In the genomic region with DNA sequence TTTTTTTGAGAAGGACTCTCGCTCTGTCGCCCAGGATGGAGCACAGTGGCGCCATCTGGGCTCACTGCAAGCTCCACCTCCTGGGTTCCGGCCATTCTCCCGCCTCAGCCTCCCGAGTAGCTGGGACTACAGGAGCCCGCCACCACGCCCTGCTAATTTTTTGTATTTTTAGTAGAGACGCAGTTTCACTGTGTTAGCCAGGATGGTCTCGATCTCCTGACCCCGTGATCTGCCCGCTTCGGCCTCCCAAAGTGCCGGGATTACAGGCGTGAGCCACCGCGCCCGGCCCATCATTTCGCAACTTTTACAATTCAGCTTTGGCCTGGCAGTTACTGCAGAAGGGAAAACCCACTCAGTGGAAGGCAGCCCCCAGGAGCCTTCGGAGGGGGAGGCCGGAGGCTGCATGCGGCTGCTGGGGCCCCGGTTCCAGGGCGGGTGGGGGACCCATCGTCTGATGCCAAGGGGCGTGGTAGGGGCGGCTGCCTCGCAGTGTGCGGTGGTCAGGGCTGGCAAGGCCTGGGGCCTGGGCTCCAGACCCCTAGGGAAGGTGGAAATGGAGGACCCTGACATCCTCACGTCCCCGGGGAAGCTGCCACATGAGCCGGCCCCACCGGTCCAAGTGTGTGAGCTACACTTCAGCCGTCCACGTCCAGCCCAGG, we compare ENCODE assay signal across 8 cellular contexts. TPM values are rescaled to one million over a fixed set of nuclear protein-coding genes. Genes with fewer than 3 reads are reported as not detected.
DNase-seq lines count a peak whose midpoint lies in the region; ATAC-seq and TF ChIP-seq lines count a peak whose summit lies in the region.
"Not testable (repeated sequence)": the region's sequence is repeated elsewhere in the genome, so short reads cannot be mapped to it uniquely, and the experiment has no call there.

No MANE protein-coding gene starts in this region.

- not testable (repeated sequence) for ATAC-seq in Panc1; stimulated activated naive CD8-positive, alpha-beta T cell treated with anti-CD3 and anti-CD28 coated beads, Interleukin-15, amount 100 ng/mL, for 72 hours

- H3K27ac ChIP-seq in HL-60 (replicated peaks): peak overlapping the region; percentile 93
- H3K27ac ChIP-seq in Panc1 (ENCODE audit: low read length): peak overlapping the region; percentile 89
- H3K27ac ChIP-seq in duodenal mucosa (ENCODE audit: low read depth, low read length): peak overlapping the region; percentile 75

- peak overlapping the region in 6 of 7 donors; percentile 46 to 87 (median 80) for H3K27ac Mint-ChIP-seq in CD14-positive monocyte
- H3K27ac Mint-ChIP-seq in activated T-helper 2 cell treated with anti-CD3 and anti-CD28 coated beads, Interferon-gamma antibody, Interleukin-2, Interleukin-4, amounts not matched to agents 10 μg/mL and 5 μg/mL and 100 μg/mL, durations not matched to agents 14 hours and 24 hours and 36 hours: peak overlapping the region; percentile 93
- not testable (repeated sequence) for H3K27ac Mint-ChIP-seq in nephron progenitor cell
- H3K27ac Mint-ChIP-seq in stimulated activated naive CD8-positive, alpha-beta T cell treated with anti-CD3 and anti-CD28 coated beads, Interleukin-15, amount 100 ng/mL, for 72 hours: peak overlapping the region; percentile 93 to 97

- H3K4me3 Mint-ChIP-seq in CD14-positive monocyte (peak overlapping the region; percentile 73 to 87), nephron progenitor cell (peak overlapping the region; percentile 76)
- peak overlapping the region; percentile 85 for H3K4me3 Mint-ChIP-seq in activated T-helper 2 cell treated with anti-CD3 and anti-CD28 coated beads, Interferon-gamma antibody, Interleukin-2, Interleukin-4, amounts not matched to agents 10 μg/mL and 5 μg/mL and 100 μg/mL, durations not matched to agents 14 hours and 24 hours and 36 hours (ENCODE audit: low read depth)
- H3K4me3 Mint-ChIP-seq in stimulated activated naive CD8-positive, alpha-beta T cell treated with anti-CD3 and anti-CD28 coated beads, Interleukin-15, amount 100 ng/mL, for 72 hours: peak overlapping the region; percentile 91 to 98

- H3K4me1 ChIP-seq in Panc1 (ENCODE audit: control insufficient read depth, insufficient read depth, low read length) (peaks cover 21% of the 10 kb centered on the region), duodenal mucosa (ENCODE audit: control insufficient read depth in 1 of 2, insufficient read depth in 2 of 2, low read length in 2 of 2) (peaks cover 15 to 26% of the 10 kb centered on the region in 2 donors)
- not testable (repeated sequence) for H3K4me1 ChIP-seq in iPS-15b (ENCODE audit: control insufficient read depth, insufficient read depth, low read length)

- in situ Hi-C loops in Panc1 (cut with HindIII; ENCODE audit: low pct_unique_long_range_greater_than_20kb, low sequenced_read_pairs): not testable (repeated sequence)

- CTCF ChIA-PET in Panc1 (lab: Charles Lee): interaction anchor here (0.6 kb wide), 1 partner anchor 128 kb away, joined by 3 read pairs; no protein-coding TSS in a partner anchor

- H3K9me3 Mint-ChIP-seq in CD14-positive monocyte; activated T-helper 2 cell treated with anti-CD3 and anti-CD28 coated beads, Interferon-gamma antibody, Interleukin-2, Interleukin-4, amounts not matched to agents 10 μg/mL and 5 μg/mL and 100 μg/mL, durations not matched to agents 14 hours and 24 hours and 36 hours; nephron progenitor cell; stimulated activated naive CD8-positive, alpha-beta T cell treated with anti-CD3 and anti-CD28 coated beads, Interleukin-15, amount 100 ng/mL, for 72 hours: not testable (repeated sequence)

- not testable (repeated sequence) for H3K27me3 Mint-ChIP-seq in CD14-positive monocyte (ENCODE audit: low read depth in 3 of 3); activated T-helper 2 cell treated with anti-CD3 and anti-CD28 coated beads, Interferon-gamma antibody, Interleukin-2, Interleukin-4, amounts not matched to agents 10 μg/mL and 5 μg/mL and 100 μg/mL, durations not matched to agents 14 hours and 24 hours and 36 hours (ENCODE audit: low read depth); nephron progenitor cell (ENCODE audit: low read depth, poor library complexity); stimulated activated naive CD8-positive, alpha-beta T cell treated with anti-CD3 and anti-CD28 coated beads, Interleukin-15, amount 100 ng/mL, for 72 hours

- H3K36me3 Mint-ChIP-seq in CD14-positive monocyte: peaks cover 19 to 28% of the 10 kb centered on the region in 2 donors
- H3K36me3 Mint-ChIP-seq in activated T-helper 2 cell treated with anti-CD3 and anti-CD28 coated beads, Interferon-gamma antibody, Interleukin-2, Interleukin-4, amounts not matched to agents 10 μg/mL and 5 μg/mL and 100 μg/mL, durations not matched to agents 14 hours and 24 hours and 36 hours (ENCODE audit: low read depth): peaks cover 29% of the 10 kb centered on the region
- not testable (repeated sequence) for H3K36me3 Mint-ChIP-seq in nephron progenitor cell (ENCODE audit: low read depth)

- H3K27me3 ChIP-seq in HL-60 (ENCODE audit: insufficient read depth, poor library complexity, severe bottlenecking); Panc1 (ENCODE audit: control insufficient read depth, insufficient read depth, low read length); duodenal mucosa (ENCODE audit: control insufficient read depth in 1 of 2, insufficient read depth in 2 of 2, low read length in 2 of 2); iPS-15b (ENCODE audit: control insufficient read depth, insufficient read depth, low read length): not testable (repeated sequence)

- peak overlapping the region; percentile 63 for H3K4me3 ChIP-seq in HL-60 (replicated peaks; ENCODE audit: insufficient read depth, low read length)
- peak overlapping the region; percentile 64 to 78 for H3K4me3 ChIP-seq in Panc1 (ENCODE audit: low read depth in 2 of 2, low read length in 2 of 2)
- H3K4me3 ChIP-seq in duodenal mucosa (ENCODE audit: low read depth in 1 of 2, low read length in 2 of 2): peak overlapping the region; percentile 80
- H3K4me3 ChIP-seq in iPS-15b (ENCODE audit: low read depth, low read length): peak overlapping the region; percentile 87

- not testable (repeated sequence) for BruUV-seq in Panc1 (replicated peaks; lab: Mats Ljungman, UMichigan)

- DNase-seq in CD14-positive monocyte (ENCODE audit: low spot score); Panc1 (ENCODE audit: low read depth, low spot score); nephron progenitor cell; stimulated activated naive CD8-positive, alpha-beta T cell treated with anti-CD3 and anti-CD28 coated beads, Interleukin-15, amount 100 ng/mL, for 72 hours: not testable (repeated sequence)
- DNase-seq in HL-60 (ENCODE audit: low read depth in 1 of 2, low spot score in 1 of 2): peak in 1 of 2 experiments; percentile 38
- peak; percentile 16 for DNase-seq in activated T-helper 2 cell treated with anti-CD3 and anti-CD28 coated beads, Interferon-gamma antibody, Interleukin-2, Interleukin-4, amounts not matched to agents 10 μg/mL and 5 μg/mL and 100 μg/mL, durations not matched to agents 14 hours and 24 hours and 36 hours (ENCODE audit: low spot score)

- H3K9ac ChIP-seq in duodenal mucosa (ENCODE audit: low read depth in 1 of 2, low read length in 2 of 2): peak overlapping the region; percentile 71 to 73
- H3K9ac ChIP-seq in iPS-15b (ENCODE audit: low read depth, low read length): not testable (repeated sequence)

- TF ChIP-seq CTCF in CD14-positive monocyte (IDR thresholded peaks at IDR 0.05): peak; percentile 13
- not testable (repeated sequence) for TF ChIP-seq CTCF in HL-60 (IDR thresholded peaks at IDR 0.05; ENCODE audit: insufficient read depth, low read length); Panc1 (IDR thresholded peaks at IDR 0.05); nephron progenitor cell (IDR thresholded peaks at IDR 0.05)

- H3K4me1 Mint-ChIP-seq in CD14-positive monocyte: peaks cover 28% of the 10 kb centered on the region
- H3K4me1 Mint-ChIP-seq in activated T-helper 2 cell treated with anti-CD3 and anti-CD28 coated beads, Interferon-gamma antibody, Interleukin-2, Interleukin-4, amounts not matched to agents 10 μg/mL and 5 μg/mL and 100 μg/mL, durations not matched to agents 14 hours and 24 hours and 36 hours (ENCODE audit: low read depth): not testable (repeated sequence)
- H3K4me1 Mint-ChIP-seq in nephron progenitor cell: peaks cover 13% of the 10 kb centered on the region
- H3K4me1 Mint-ChIP-seq in stimulated activated naive CD8-positive, alpha-beta T cell treated with anti-CD3 and anti-CD28 coated beads, Interleukin-15, amount 100 ng/mL, for 72 hours: peaks cover 46% of the 10 kb centered on the region

- H3K36me3 ChIP-seq in Panc1 (ENCODE audit: control insufficient read depth, insufficient read depth, low read length): not testable (repeated sequence)
- H3K36me3 ChIP-seq in duodenal mucosa (ENCODE audit: control insufficient read depth in 1 of 2, insufficient read depth in 2 of 2, low read length in 2 of 2) (peaks cover 8 to 14% of the 10 kb centered on the region in 2 donors), iPS-15b (ENCODE audit: control insufficient read depth, insufficient read depth, low read length) (peaks cover 22% of the 10 kb centered on the region)

- POLR2A ChIA-PET in Panc1 (lab: Charles Lee): interaction anchor here (0.7 kb wide), 1 partner anchor 19 kb away, joined by 3 read pairs; no protein-coding TSS in a partner anchor

- intact Hi-C loops in CD14-positive monocyte (cut with micrococcal nuclease) (loop anchor here (1.0 to 10.0 kb wide), 3 partner anchors 10 to 402 kb away; a partner anchor contains a TSS), Panc1 (cut with micrococcal nuclease; ENCODE audit: unreplicated experiment) (loop anchor here (10.0 kb wide), 1 partner anchor 352 kb away; no protein-coding TSS in a partner anchor)
- intact Hi-C loops in activated T-helper 2 cell treated with anti-CD3 and anti-CD28 coated beads, Interferon-gamma antibody, Interleukin-2, Interleukin-4, amounts not matched to agents 10 μg/mL and 5 μg/mL and 100 μg/mL, durations not matched to agents 14 hours and 24 hours and 36 hours (cut with micrococcal nuclease): loop anchor here (2.0 to 5.0 kb wide), 2 partner anchors 44 to 404 kb away; a partner anchor contains a TSS

- H3K9me3 ChIP-seq in Panc1 (ENCODE audit: control insufficient read depth, insufficient read depth, low read depth, low read length); duodenal mucosa (ENCODE audit: control insufficient read depth in 1 of 2, low read length in 2 of 2); iPS-15b (ENCODE audit: control insufficient read depth, insufficient read depth, low read length): not testable (repeated sequence)

RNA-seq across cellular contexts. Expression of a gene that starts 1.1 kb away (rescaled TPM):
- 100 to 1,000 TPM; 233 to 307 TPM for polyA plus RNA-seq in CD14-positive monocyte
- total RNA-seq in Panc1 (2021; ENCODE audit: unreplicated experiment): 231 TPM
- polyA plus RNA-seq in Panc1 (2012; ENCODE audit: insufficient read length): 326 TPM
- total RNA-seq in activated T-helper 2 cell treated with anti-CD3 and anti-CD28 coated beads, Interferon-gamma antibody, Interleukin-2, Interleukin-4, amounts not matched to agents 10 μg/mL and 5 μg/mL and 100 μg/mL, durations not matched to agents 14 hours and 24 hours and 36 hours: 294 and 300 TPM in 2 replicates

RNA-seq across cellular contexts. Expression of a gene that starts 9.3 kb away (rescaled TPM):
- polyA plus RNA-seq in CD14-positive monocyte: under 1 TPM; 0.07 to 0.24 TPM
- 39.9 TPM for total RNA-seq in Panc1 (2021; ENCODE audit: unreplicated experiment)
- 25.1 TPM for polyA plus RNA-seq in Panc1 (2012; ENCODE audit: insufficient read length)
- total RNA-seq in activated T-helper 2 cell treated with anti-CD3 and anti-CD28 coated beads, Interferon-gamma antibody, Interleukin-2, Interleukin-4, amounts not matched to agents 10 μg/mL and 5 μg/mL and 100 μg/mL, durations not matched to agents 14 hours and 24 hours and 36 hours: 79.9 and 90.9 TPM in 2 replicates

RNA-seq across cellular contexts. Expression of a gene that starts 27.8 kb away (rescaled TPM):
- 10 to 100 TPM; 10.2 to 15.0 TPM for polyA plus RNA-seq in CD14-positive monocyte
- 175 TPM for total RNA-seq in Panc1 (2021; ENCODE audit: unreplicated experiment)
- polyA plus RNA-seq in Panc1 (2012; ENCODE audit: insufficient read length): 228 TPM
- total RNA-seq in activated T-helper 2 cell treated with anti-CD3 and anti-CD28 coated beads, Interferon-gamma antibody, Interleukin-2, Interleukin-4, amounts not matched to agents 10 μg/mL and 5 μg/mL and 100 μg/mL, durations not matched to agents 14 hours and 24 hours and 36 hours: 240 and 255 TPM in 2 replicates

RNA-seq across cellular contexts. Expression of a gene that starts 43.9 kb away (rescaled TPM):
- 10 to 100 TPM; 20.2 to 32.2 TPM for polyA plus RNA-seq in CD14-positive monocyte
- 81.6 TPM for total RNA-seq in Panc1 (2021; ENCODE audit: unreplicated experiment)
- 106 TPM for polyA plus RNA-seq in Panc1 (2012; ENCODE audit: insufficient read length)
- 26.1 and 27.8 TPM in 2 replicates for total RNA-seq in activated T-helper 2 cell treated with anti-CD3 and anti-CD28 coated beads, Interferon-gamma antibody, Interleukin-2, Interleukin-4, amounts not matched to agents 10 μg/mL and 5 μg/mL and 100 μg/mL, durations not matched to agents 14 hours and 24 hours and 36 hours

RNA-seq across cellular contexts. Expression of a gene that starts 44.1 kb away (rescaled TPM):
- polyA plus RNA-seq in CD14-positive monocyte: 10 to 100 TPM; 82.4 to 89.3 TPM
- total RNA-seq in Panc1 (2021; ENCODE audit: unreplicated experiment): 73.8 TPM
- 129 TPM for polyA plus RNA-seq in Panc1 (2012; ENCODE audit: insufficient read length)
- total RNA-seq in activated T-helper 2 cell treated with anti-CD3 and anti-CD28 coated beads, Interferon-gamma antibody, Interleukin-2, Interleukin-4, amounts not matched to agents 10 μg/mL and 5 μg/mL and 100 μg/mL, durations not matched to agents 14 hours and 24 hours and 36 hours: 56.5 and 57.5 TPM in 2 replicates
